In the genomic region with DNA sequence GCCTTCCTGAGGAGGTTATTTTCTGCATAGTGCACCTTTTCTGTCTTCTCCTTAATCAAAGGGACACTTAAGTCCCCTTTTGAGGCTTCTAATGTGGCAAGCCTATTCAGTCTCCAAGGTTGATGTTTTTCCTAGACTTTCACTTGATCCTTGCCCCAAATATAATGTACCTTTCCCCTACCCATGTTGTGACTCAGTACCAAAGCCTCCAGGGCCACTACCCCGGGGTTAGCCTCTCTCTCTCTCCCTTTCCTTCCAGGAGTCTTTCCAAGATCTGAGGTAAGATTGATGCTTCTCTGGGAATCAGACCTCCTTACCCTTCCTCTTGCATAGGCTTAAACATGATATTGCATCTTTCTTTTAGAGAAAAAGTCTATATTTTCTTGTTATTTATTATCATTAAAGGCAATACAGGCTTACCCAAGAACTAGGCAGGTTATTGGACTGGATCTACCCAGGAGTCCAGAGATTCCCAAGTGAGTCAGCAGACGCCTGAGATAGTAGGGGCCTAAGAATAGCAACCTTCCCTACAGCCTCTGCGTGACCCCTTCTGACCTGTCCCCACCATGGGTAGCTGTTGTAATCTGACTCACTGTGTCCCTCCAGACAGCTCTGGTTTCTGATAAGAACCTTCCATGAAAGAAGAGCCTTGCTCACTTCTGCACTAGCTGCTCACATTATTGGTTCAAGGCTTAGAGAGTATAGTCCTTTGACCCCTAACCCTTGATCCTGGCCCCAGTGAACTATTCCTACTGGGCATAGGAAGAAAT, we compare ENCODE assay signal across 16 cellular contexts.
DNase-seq lines count a peak whose midpoint lies in the region; ATAC-seq and TF ChIP-seq lines count a peak whose summit lies in the region.
"Had no signal": no experiment of that assay in that cellular context is flagged by ENCODE, and none has a peak within 500 bp of the region (broad histone marks: within the 10 kb centered on the region; RNA-seq: fewer than 3 reads in every experiment).

No MANE protein-coding gene starts in this region.

- DNase-seq in LHCN-M2 (ENCODE audit: low read depth) (peak; percentile 76), caudate nucleus (lab: John Stamatoyannopoulos, UW) (no peak), iris pigment epithelial cell (ENCODE audit: low read depth) (peak; percentile 66), vagina (ENCODE audit: extremely low spot score in 2 of 2) (peak in 1 of 2 donors; percentile 80)
- no peak for DNase-seq in activated T-cell treated with anti-CD3 and anti-CD28 coated beads, Interleukin-2, amount 50 U/mL, for 4 hours
- DNase-seq in stimulated activated CD4-positive, alpha-beta T cell treated with anti-CD3 and anti-CD28 coated beads, Interleukin-1b, Interleukin-23, amount 100 ng/mL, for 48 hours = no peak
- DNase-seq: activated B cell treated with CpG ODN at 0.5 μM for 24 hours; activated T-cell treated with anti-CD3 and anti-CD28 coated beads, Interleukin-2, amount 50 U/mL, for 48 hours; Calu3; NCI-H146; NCI-H774 had no signal

- H3K4me3 ChIP-seq in vagina = no peak overlapping the region
- H3K4me3 ChIP-seq: GM12878, HAP-1, suprapubic skin had no signal

- H3K4me1 ChIP-seq in vagina = peaks cover 11% of the 10 kb centered on the region
- H3K4me1 ChIP-seq: HAP-1 had no signal

- H3K9me3 ChIP-seq in vagina = peaks cover 20% of the 10 kb centered on the region
- H3K9me3 ChIP-seq: HAP-1 had no signal

- H3K36me3 ChIP-seq in vagina = no peaks in the 10 kb centered on the region
- H3K36me3 ChIP-seq: HAP-1, suprapubic skin had no signal

- no peak for TF ChIP-seq CTCF in vagina (IDR thresholded peaks at IDR 0.05)

- no peaks in the 10 kb centered on the region for H3K27me3 ChIP-seq in vagina
- H3K27me3 ChIP-seq: suprapubic skin had no signal

- H3K4me3 Mint-ChIP-seq in activated T-cell treated with anti-CD3 and anti-CD28 coated beads, Interleukin-2, amount 50 U/mL, for 4 hours = no peak overlapping the region
- H3K4me3 Mint-ChIP-seq: activated B cell treated with CpG ODN at 0.5 μM for 24 hours, brain had no signal

- H3K27ac ChIP-seq in caudate nucleus (ENCODE audit: low read depth, low read length) (peak overlapping the region; percentile 29), vagina (peak overlapping the region; percentile 12)
- H3K27ac ChIP-seq: suprapubic skin had no signal

- no peak for ATAC-seq in GM21447 (IDR thresholded peaks at IDR 0.05; ENCODE audit: unreplicated experiment)
- ATAC-seq in activated T-cell treated with anti-CD3 and anti-CD28 coated beads, Interleukin-2, amount 50 U/mL, for 4 hours = no peak
- ATAC-seq: GM12878 had no signal

- H3K4me1 Mint-ChIP-seq in activated T-cell treated with anti-CD3 and anti-CD28 coated beads, Interleukin-2, amount 50 U/mL, for 4 hours (ENCODE audit: low read depth) = no peaks in the 10 kb centered on the region

- peaks cover 1% of the 10 kb centered on the region for H3K36me3 Mint-ChIP-seq in activated T-cell treated with anti-CD3 and anti-CD28 coated beads, Interleukin-2, amount 50 U/mL, for 4 hours (ENCODE audit: insufficient read depth)

- H3K9me3 Mint-ChIP-seq in activated T-cell treated with anti-CD3 and anti-CD28 coated beads, Interleukin-2, amount 50 U/mL, for 4 hours = peaks cover 24% of the 10 kb centered on the region

- H3K27me3 Mint-ChIP-seq in activated T-cell treated with anti-CD3 and anti-CD28 coated beads, Interleukin-2, amount 50 U/mL, for 4 hours (ENCODE audit: low read depth) = no peaks in the 10 kb centered on the region
- H3K27me3 Mint-ChIP-seq: activated B cell treated with CpG ODN at 0.5 μM for 24 hours, brain had no signal

- intact Hi-C loops in vagina (cut with DNase I) = no loop called here

- no peak for TF ChIP-seq POLR2A in vagina (IDR thresholded peaks at IDR 0.05)

Comparison
In these comparisons a context has a peak if more than half of its experiments do, and no peak if none do; other contexts are left out.
1. DNase-seq: peak in LHCN-M2 (single experiment) and iris pigment epithelial cell (single experiment); none in caudate nucleus (0 of 61), activated T-cell treated with anti-CD3 and anti-CD28 coated beads, Interleukin-2, amount 50 U/mL, for 4 hours (single experiment) and stimulated activated CD4-positive, alpha-beta T cell treated with anti-CD3 and anti-CD28 coated beads, Interleukin-1b, Interleukin-23, amount 100 ng/mL, for 48 hours (single experiment).